ENCODE assay signal across 33 cellular contexts in genomic region chr11:3886985-3887384, GRCh38. TPM values are rescaled to one million over a fixed set of nuclear protein-coding genes. Genes with fewer than 3 reads are reported as not detected.
A peak's percentile ranks its signal among the peaks of the same experiment; 100 is the strongest.
DNase-seq lines count a peak whose midpoint lies in the region; ATAC-seq and TF ChIP-seq lines count a peak whose summit lies in the region.
"Had no signal": no experiment of that assay in that cellular context is flagged by ENCODE, and none has a peak within 500 bp of the region (broad histone marks: within the 10 kb centered on the region; RNA-seq: fewer than 3 reads in every experiment).

No MANE protein-coding gene starts in this region.

- H3K9ac ChIP-seq in liver (ENCODE audit: low read depth in 1 of 2, low read length in 2 of 2), result no peak overlapping the region

- 85% methylated on average over 1 of the region's 1 CpG for WGBS in liver

- DNase-seq in SKM-1 treated with dmso at 0.1 percent for 144 hours (lab: John Stamatoyannopoulos, UW; ENCODE audit: unreplicated experiment) (peak; percentile 28), SKM-1 (lab: John Stamatoyannopoulos, UW; ENCODE audit: unreplicated experiment) (no peak), Panc1 (ENCODE audit: low read depth, low spot score) (no peak), WTC11 (ENCODE audit: low spot score) (no peak), right atrium auricular region (ENCODE audit: low spot score) (no peak)
- no peak for DNase-seq in stimulated activated naive B cell treated with anti-CD40 and anti-IgM and Interleukin-4, amounts not matched to agents 10 μg/mL and 1 μg/mL and 100 μg/mL, for 72 hours
- no peak for DNase-seq in central memory CD4-positive, alpha-beta T cell
- DNase-seq: activated CD4-positive, alpha-beta T cell treated with anti-CD3 and anti-CD28 coated beads for 48 hours; activated CD8-positive, alpha-beta memory T cell treated with anti-CD3 and anti-CD28 coated beads for 24 hours; activated effector memory CD4-positive, alpha-beta T cell treated with anti-CD3 and anti-CD28 coated beads, Interleukin-2, amount 50 U/mL, for 16 hours; activated naive CD8-positive, alpha-beta T cell treated with anti-CD3 and anti-CD28 coated beads, Interleukin-2, amount 10 ng/mL, durations not matched to agents 7 days and 5 days; activated T-cell treated with anti-CD3 and anti-CD28 coated beads for 4 hours; aorta; CD8-positive, alpha-beta memory T cell; effector CD4-positive, alpha-beta T cell; hippocampal formation; KBM-7; left cardiac atrium; mesendoderm; MG63; NCI-H1105 treated with DMSO at 0.1 percent for 48 hours; NCI-H2081 treated with DMSO at 0.1 percent for 48 hours; NCI-H2227 treated with DMSO at 0.1 percent for 48 hours; NCI-H526; NK-92 treated with Interleukin-12 subunit alpha and Interleukin-12 subunit beta, amount 100 ng/mL, for 24 hours; occipital lobe; Peyer's patch; SHP77; stimulated activated CD4-positive, alpha-beta T cell treated with anti-CD3 and anti-CD28 coated beads, Interleukin-4, amount 100 ng/mL, for 4 hours had no signal

- POLR2A ChIA-PET in Panc1 (lab: Charles Lee), result no interaction called here
- POLR2A ChIA-PET in WTC11 (lab: Charles Lee), result no interaction called here

- peaks cover 46 to 68% of the 10 kb centered on the region in 2 donors for H3K4me1 Mint-ChIP-seq in stimulated activated naive B cell treated with anti-CD40 and anti-IgM and Interleukin-4, amounts not matched to agents 10 μg/mL and 1 μg/mL and 100 μg/mL, for 72 hours
- H3K4me1 Mint-ChIP-seq in WTC11, result no peaks in the 10 kb centered on the region

- TF ChIP-seq CTCF in Panc1 (IDR thresholded peaks at IDR 0.05), result no peak
- TF ChIP-seq CTCF in liver (IDR thresholded peaks at IDR 0.05; ENCODE audit: low read depth, low read length, missing input control), result no peak
- TF ChIP-seq CTCF in WTC11 (IDR thresholded peaks at IDR 0.05), result no peak
- no peak for TF ChIP-seq CTCF in right atrium auricular region (IDR thresholded peaks at IDR 0.05)

- TF ChIP-seq RAD21 in liver (IDR thresholded peaks at IDR 0.05), result peak in 1 of 2 donors; percentile 23

- peaks cover 5 to 12% of the 10 kb centered on the region in 2 donors for H3K36me3 Mint-ChIP-seq in stimulated activated naive B cell treated with anti-CD40 and anti-IgM and Interleukin-4, amounts not matched to agents 10 μg/mL and 1 μg/mL and 100 μg/mL, for 72 hours
- H3K36me3 Mint-ChIP-seq in WTC11, result no peaks in the 10 kb centered on the region
- H3K36me3 Mint-ChIP-seq: type B pancreatic cell had no signal

- H3K9me3 ChIP-seq in Panc1 (ENCODE audit: control insufficient read depth, insufficient read depth, low read depth, low read length), result no peaks in the 10 kb centered on the region
- no peaks in the 10 kb centered on the region for H3K9me3 ChIP-seq in liver (ENCODE audit: control insufficient read depth in 4 of 4, low read length in 3 of 4)
- no peaks in the 10 kb centered on the region for H3K9me3 ChIP-seq in right atrium auricular region
- H3K9me3 ChIP-seq: MG63, Peyer's patch had no signal

- H3K27me3 Mint-ChIP-seq in stimulated activated naive B cell treated with anti-CD40 and anti-IgM and Interleukin-4, amounts not matched to agents 10 μg/mL and 1 μg/mL and 100 μg/mL, for 72 hours, result no peaks in the 10 kb centered on the region
- H3K27me3 Mint-ChIP-seq in WTC11 (ENCODE audit: low read depth), result no peaks in the 10 kb centered on the region
- H3K27me3 Mint-ChIP-seq: activated naive CD8-positive, alpha-beta T cell treated with anti-CD3 and anti-CD28 coated beads, Interleukin-2, amount 10 ng/mL, durations not matched to agents 7 days and 5 days; CD8-positive, alpha-beta memory T cell; type B pancreatic cell had no signal

- H3K27ac ChIP-seq in Panc1 (ENCODE audit: low read length), result no peak overlapping the region
- no peak overlapping the region for H3K27ac ChIP-seq in liver (ENCODE audit: low read depth in 1 of 2, low read length in 2 of 2)
- no peak overlapping the region for H3K27ac ChIP-seq in right atrium auricular region
- H3K27ac ChIP-seq: 22Rv1, Peyer's patch had no signal

- CTCF ChIA-PET in Panc1 (lab: Charles Lee), result no interaction called here
- CTCF ChIA-PET in WTC11 (lab: Charles Lee), result interaction anchor here (0.7 kb wide), 1 partner anchor 198 kb away, joined by 3 read pairs; no protein-coding TSS in a partner anchor

- peaks cover 10% of the 10 kb centered on the region; the same call in 1 of the 2 replicates for H3K4me1 ChIP-seq in Panc1 (ENCODE audit: control insufficient read depth, insufficient read depth, low read length)
- peaks cover 7 to 19% (median 11%) of the 10 kb centered on the region in 4 donors for H3K4me1 ChIP-seq in liver (ENCODE audit: control insufficient read depth in 4 of 4, insufficient read depth in 4 of 4, low read length in 3 of 4)
- H3K4me1 ChIP-seq in right atrium auricular region, result no peaks in the 10 kb centered on the region

- in situ Hi-C loops in Panc1 (cut with HindIII; ENCODE audit: low pct_unique_long_range_greater_than_20kb, low sequenced_read_pairs), result no loop called here

- BruUV-seq in Panc1 (replicated peaks; lab: Mats Ljungman, UMichigan), result no TSS peak

- H3K4me3 ChIP-seq in Panc1 (ENCODE audit: low read depth in 2 of 2, low read length in 2 of 2) (no peak overlapping the region), liver (ENCODE audit: low read depth in 1 of 3, low read length in 3 of 3) (no peak overlapping the region), right atrium auricular region (no peak overlapping the region)
- H3K4me3 ChIP-seq: MG63, Peyer's patch had no signal

- intact Hi-C loops in Panc1 (cut with micrococcal nuclease; ENCODE audit: unreplicated experiment), result no loop called here

- H3K27me3 ChIP-seq in Panc1 (ENCODE audit: control insufficient read depth, insufficient read depth, low read length) (no peaks in the 10 kb centered on the region), liver (ENCODE audit: control insufficient read depth in 4 of 4, insufficient read depth in 4 of 4, low read length in 3 of 4) (no peaks in the 10 kb centered on the region), right atrium auricular region (no peaks in the 10 kb centered on the region)
- H3K27me3 ChIP-seq: MG63, Peyer's patch had no signal

- no peak overlapping the region for H3K4me3 Mint-ChIP-seq in stimulated activated naive B cell treated with anti-CD40 and anti-IgM and Interleukin-4, amounts not matched to agents 10 μg/mL and 1 μg/mL and 100 μg/mL, for 72 hours
- H3K4me3 Mint-ChIP-seq in WTC11, result no peak overlapping the region
- H3K4me3 Mint-ChIP-seq: activated naive CD8-positive, alpha-beta T cell treated with anti-CD3 and anti-CD28 coated beads, Interleukin-2, amount 10 ng/mL, durations not matched to agents 7 days and 5 days; CD8-positive, alpha-beta memory T cell; T-helper 2 cell treated with Interferon-gamma antibody and Interleukin-4, amounts not matched to agents 5 μg/mL and 100 μg/mL, for 36 hours; type B pancreatic cell had no signal

- H3K36me3 ChIP-seq in Panc1 (ENCODE audit: control insufficient read depth, insufficient read depth, low read length), result no peaks in the 10 kb centered on the region
- peaks cover 0 to 2% (median 0%) of the 10 kb centered on the region in 4 donors for H3K36me3 ChIP-seq in liver (ENCODE audit: control insufficient read depth in 4 of 4, insufficient read depth in 3 of 4, low read depth in 1 of 4, low read length in 3 of 4)
- H3K36me3 ChIP-seq in right atrium auricular region, result no peaks in the 10 kb centered on the region
- H3K36me3 ChIP-seq: MG63, Peyer's patch had no signal

- peak overlapping the region; percentile 14 for H3K27ac Mint-ChIP-seq in stimulated activated naive B cell treated with anti-CD40 and anti-IgM and Interleukin-4, amounts not matched to agents 10 μg/mL and 1 μg/mL and 100 μg/mL, for 72 hours
- H3K27ac Mint-ChIP-seq in WTC11, result no peak overlapping the region
- H3K27ac Mint-ChIP-seq: activated naive CD8-positive, alpha-beta T cell treated with anti-CD3 and anti-CD28 coated beads, Interleukin-2, amount 10 ng/mL, durations not matched to agents 7 days and 5 days; T-helper 2 cell treated with Interferon-gamma antibody and Interleukin-4, amounts not matched to agents 5 μg/mL and 100 μg/mL, for 36 hours; type B pancreatic cell had no signal

- peaks cover 0 to 3% of the 10 kb centered on the region in 2 donors for H3K9me3 Mint-ChIP-seq in stimulated activated naive B cell treated with anti-CD40 and anti-IgM and Interleukin-4, amounts not matched to agents 10 μg/mL and 1 μg/mL and 100 μg/mL, for 72 hours
- H3K9me3 Mint-ChIP-seq in WTC11, result 0 out of 2 replicates have a peak, but pooled peaks cover 3% of the 10 kb centered on the region
- H3K9me3 Mint-ChIP-seq: activated naive CD8-positive, alpha-beta T cell treated with anti-CD3 and anti-CD28 coated beads, Interleukin-2, amount 10 ng/mL, durations not matched to agents 7 days and 5 days; CD8-positive, alpha-beta memory T cell; T-helper 2 cell treated with Interferon-gamma antibody and Interleukin-4, amounts not matched to agents 5 μg/mL and 100 μg/mL, for 36 hours; type B pancreatic cell had no signal

- ATAC-seq in Panc1 (peak; percentile 33; the same call in 1 of the 2 replicates), WTC11 (no peak)
- ATAC-seq in stimulated activated naive B cell treated with anti-CD40 and anti-IgM and Interleukin-4, amounts not matched to agents 10 μg/mL and 1 μg/mL and 100 μg/mL, for 72 hours (replicated peaks), result no peak
- ATAC-seq: left cardiac atrium had no signal

TF ChIP-seq in liver, 16 proteins besides CTCF, POLR2A, EP300 and RAD21:
- TF ChIP-seq RXRA (IDR thresholded peaks at IDR 0.05), result no peak
- peak; percentile 36 for TF ChIP-seq HNF4G (IDR thresholded peaks at IDR 0.05)
- peak; percentile 62 to 77 for TF ChIP-seq HNF4A (conservative IDR thresholded peaks at IDR 0.05)
- no peak for TF ChIP-seq FOXA2 (IDR thresholded peaks at IDR 0.05)

RNA-seq across cellular contexts. Expression of gene STIM1, which starts 31.5 kb away (rescaled TPM):
- total RNA-seq in Panc1 (2021; ENCODE audit: unreplicated experiment), result 93.6 TPM
- polyA plus RNA-seq in Panc1 (2012; ENCODE audit: insufficient read length), result 82.7 TPM
- 10 to 100 TPM; 21.6 to 42.9 TPM for total RNA-seq in liver
- polyA plus RNA-seq in liver, result 10 to 100 TPM; 19.7 to 28.5 TPM
- total RNA-seq in WTC11 (2021), result 17.0 to 18.0 TPM (median 17.4 TPM) in 3 replicates
- total RNA-seq in right atrium auricular region, result 10 to 100 TPM; 15.4 to 16.6 TPM

RNA-seq across cellular contexts. Expression of gene RHOG, which starts 46.2 kb away (rescaled TPM):
- total RNA-seq in Panc1 (2021; ENCODE audit: unreplicated experiment) (156 TPM), liver (10 to 100 TPM in 1 of 2 donors, 1 to 10 TPM in 1; 7.4 to 13.8 TPM), WTC11 (2021) (28.8 to 33.6 TPM (median 28.8 TPM) in 3 replicates), right atrium auricular region (10 to 100 TPM; 20.1 to 48.9 TPM)
- polyA plus RNA-seq in Panc1 (2012; ENCODE audit: insufficient read length), result 219 TPM
- 10 to 100 TPM; 21.9 to 32.9 TPM for polyA plus RNA-seq in liver
